17 cellular contexts compared by ENCODE assay signal in the genomic region with DNA sequence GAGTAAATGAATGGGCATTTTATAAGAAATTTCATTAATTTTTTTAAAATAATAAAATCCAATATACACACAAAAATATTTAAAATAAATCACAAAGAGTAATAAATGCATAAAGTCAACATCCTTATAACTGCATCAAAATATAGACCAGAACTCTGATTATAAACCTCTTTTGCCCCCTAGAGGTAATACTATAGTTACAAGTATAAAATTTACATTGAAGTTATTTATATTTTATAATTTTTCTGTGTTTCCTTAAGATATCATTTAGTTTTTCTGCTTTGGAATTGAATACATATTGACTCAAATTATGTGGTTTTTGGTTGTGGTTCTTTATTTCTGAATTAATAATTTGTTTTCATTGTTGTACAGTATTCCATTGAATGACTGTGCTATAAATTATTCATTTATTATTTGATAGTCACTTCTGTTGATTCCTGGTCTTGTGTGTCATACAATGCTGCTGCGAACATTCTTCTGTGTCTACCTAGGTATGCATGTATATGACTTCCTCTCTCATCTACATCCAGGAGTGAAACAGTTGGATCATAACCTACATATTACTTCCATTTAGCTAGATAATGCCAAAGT.
DNase-seq lines count a peak whose midpoint lies in the region; ATAC-seq, FAIRE-seq and TF ChIP-seq lines count a peak whose summit lies in the region.
"Had no signal": no experiment of that assay in that cellular context is flagged by ENCODE, and none has a peak within 500 bp of the region (broad histone marks: within the 10 kb centered on the region; RNA-seq: fewer than 3 reads in every experiment).

No MANE protein-coding gene starts in this region.

- no peak overlapping the region for H3K27ac ChIP-seq in sigmoid colon
- H3K27ac ChIP-seq: stomach had no signal

- H3K36me3 ChIP-seq in sigmoid colon: no peaks in the 10 kb centered on the region
- H3K36me3 ChIP-seq: stomach had no signal

- peak; percentile 95 for FAIRE-seq in A204.1 (lab: Jason Lieb, UNC)
- peak; percentile 76 for FAIRE-seq in RCC 7860 (lab: Jason Lieb, UNC)
- peak; percentile 93 for FAIRE-seq in frontal cortex (lab: Jason Lieb, UNC)
- FAIRE-seq: urothelium cell line had no signal

- H3K9me3 ChIP-seq in sigmoid colon: no peaks in the 10 kb centered on the region
- H3K9me3 ChIP-seq: stomach had no signal

- WGBS in sigmoid colon, 2 donors: 88 to 90% methylated on average over 1 of the region's 1 CpG

- no peaks in the 10 kb centered on the region for H3K27me3 ChIP-seq in sigmoid colon
- H3K27me3 ChIP-seq: stomach had no signal

- peak; percentile 8 for DNase-seq in ELR (ENCODE audit: low read depth)
- no peak for DNase-seq in RCC 7860 (ENCODE audit: low spot score)
- no peak for DNase-seq in frontal cortex (ENCODE audit: low spot score in 2 of 2)
- DNase-seq in NCI-H446 treated with DMSO at 0.1 percent for 48 hours (lab: John Stamatoyannopoulos, UW): no peak
- no peak for DNase-seq in NCI-H2107 treated with DMSO at 0.1 percent for 48 hours (lab: John Stamatoyannopoulos, UW; ENCODE audit: unreplicated experiment)
- no peak for DNase-seq in sigmoid colon
- DNase-seq: activated CD4-positive, alpha-beta T cell treated with anti-CD3 and anti-CD28 coated beads for 48 hours; left colon; NCI-H2081; NCI-H774; posterior cingulate gyrus; stimulated activated CD4-positive, alpha-beta T cell treated with anti-CD3 and anti-CD28 coated beads, Interleukin-12 subunit alpha, Interleukin-12 subunit beta, amount 100 ng/mL, for 4 hours; stomach had no signal

- ATAC-seq in HG02870 (IDR thresholded peaks at IDR 0.05; ENCODE audit: unreplicated experiment): no peak
- ATAC-seq: left colon, Right ventricle myocardium inferior had no signal

- no peak for TF ChIP-seq CTCF in sigmoid colon (IDR thresholded peaks at IDR 0.05)

- TF ChIP-seq EP300 in sigmoid colon (IDR thresholded peaks at IDR 0.05): no peak

- no peak overlapping the region for H3K4me3 ChIP-seq in sigmoid colon
- H3K4me3 ChIP-seq: stomach had no signal

- intact Hi-C loops in sigmoid colon (cut with DNase I): no loop called here

- TF ChIP-seq POLR2A in sigmoid colon (IDR thresholded peaks at IDR 0.05): no peak

- H3K4me1 ChIP-seq in sigmoid colon: no peaks in the 10 kb centered on the region
- H3K4me1 ChIP-seq: stomach had no signal
